In the genomic region with DNA sequence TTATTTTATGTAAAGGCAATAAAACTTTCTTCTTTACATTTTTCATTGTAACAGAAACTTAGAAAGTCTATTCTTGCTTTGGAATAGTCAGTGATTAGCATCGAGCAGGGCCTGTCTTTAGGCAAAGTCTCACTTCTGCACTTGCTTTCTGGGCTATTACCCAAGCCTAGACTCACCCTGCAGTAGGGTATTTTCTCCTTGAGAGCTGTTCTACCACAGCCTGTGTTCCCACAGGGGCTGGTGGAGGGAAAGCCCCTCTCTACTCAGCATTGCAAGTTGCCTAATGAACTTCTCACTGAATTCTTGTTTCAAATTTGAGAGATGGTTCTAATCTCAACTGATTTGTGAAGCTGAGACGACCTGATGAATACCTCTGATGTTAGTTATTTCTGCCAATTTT, we compare ENCODE assay signal across 13 cellular contexts.
DNase-seq lines count a peak whose midpoint lies in the region; ATAC-seq and TF ChIP-seq lines count a peak whose summit lies in the region.
"Had no signal": no experiment of that assay in that cellular context is flagged by ENCODE, and none has a peak within 500 bp of the region (broad histone marks: within the 10 kb centered on the region; RNA-seq: fewer than 3 reads in every experiment).

No MANE protein-coding gene starts in this region.

- no peak overlapping the region for H3K4me3 Mint-ChIP-seq in activated T-cell treated with anti-CD3 and anti-CD28 coated beads, Interleukin-2, amount 50 U/mL, for 72 hours
- H3K4me3 Mint-ChIP-seq in endothelial cell (ENCODE audit: unreplicated experiment) = no peak overlapping the region

- intact Hi-C loops in thyroid gland (cut with DNase I) = no loop called here

- TF ChIP-seq CTCF in thyroid gland (IDR thresholded peaks at IDR 0.05) (no peak), endothelial cell (IDR thresholded peaks at IDR 0.05; ENCODE audit: unreplicated experiment) (no peak)

- H3K4me1 Mint-ChIP-seq in activated T-cell treated with anti-CD3 and anti-CD28 coated beads, Interleukin-2, amount 50 U/mL, for 72 hours (ENCODE audit: low read depth) = no peaks in the 10 kb centered on the region
- H3K4me1 Mint-ChIP-seq in endothelial cell (ENCODE audit: unreplicated experiment) = peaks cover 19% of the 10 kb centered on the region

- H3K36me3 Mint-ChIP-seq in activated T-cell treated with anti-CD3 and anti-CD28 coated beads, Interleukin-2, amount 50 U/mL, for 72 hours (ENCODE audit: insufficient read depth in 2 of 2) = no peaks in the 10 kb centered on the region
- H3K36me3 Mint-ChIP-seq in endothelial cell (ENCODE audit: low read depth, unreplicated experiment) = no peaks in the 10 kb centered on the region

- peaks cover 2 to 4% of the 10 kb centered on the region in 2 donors for H3K9me3 Mint-ChIP-seq in activated T-cell treated with anti-CD3 and anti-CD28 coated beads, Interleukin-2, amount 50 U/mL, for 72 hours
- no peaks in the 10 kb centered on the region for H3K9me3 Mint-ChIP-seq in endothelial cell (ENCODE audit: unreplicated experiment)

- no peaks in the 10 kb centered on the region for H3K36me3 ChIP-seq in thyroid gland
- H3K36me3 ChIP-seq: ascending aorta, heart left ventricle had no signal

- DNase-seq in thyroid gland (no peak), HK-2 (ENCODE audit: unreplicated experiment) (no peak), endothelial cell (ENCODE audit: low spot score) (no peak)
- DNase-seq in activated T-cell treated with anti-CD3 and anti-CD28 coated beads, Interleukin-2, amount 50 U/mL, for 72 hours = no peak
- DNase-seq: activated CD8-positive, alpha-beta memory T cell treated with anti-CD3 and anti-CD28 coated beads, Interleukin-2, amount 50 U/mL, for 4 hours; effector CD8-positive, alpha-beta T cell; heart left ventricle; occipital lobe; stimulated activated CD4-positive, alpha-beta T cell treated with anti-CD3 and anti-CD28 coated beads, Interleukin-15, amount 100 ng/mL, for 24 hours had no signal

- H3K4me3 ChIP-seq in thyroid gland (replicated peaks in 1 of 3) = no peak overlapping the region
- H3K4me3 ChIP-seq: ascending aorta, heart left ventricle had no signal

- no peaks in the 10 kb centered on the region for H3K27me3 Mint-ChIP-seq in activated T-cell treated with anti-CD3 and anti-CD28 coated beads, Interleukin-2, amount 50 U/mL, for 72 hours (ENCODE audit: low read depth)
- H3K27me3 Mint-ChIP-seq in endothelial cell (ENCODE audit: unreplicated experiment) = no peaks in the 10 kb centered on the region

- WGBS in thyroid gland, 2 donors = 79 to 85% methylated on average over 2 of the region's 2 CpGs

- no peak for TF ChIP-seq POLR2A in thyroid gland (IDR thresholded peaks at IDR 0.05)

- peaks cover 3 to 7% of the 10 kb centered on the region in 2 donors for H3K4me1 ChIP-seq in thyroid gland
- H3K4me1 ChIP-seq: ascending aorta, heart left ventricle had no signal

- ATAC-seq in GM19043 (IDR thresholded peaks at IDR 0.05; ENCODE audit: low read depth, unreplicated experiment) (peak; percentile 83), HG02610 (IDR thresholded peaks at IDR 0.05; ENCODE audit: unreplicated experiment) (peak; percentile 99), HG03280 (IDR thresholded peaks at IDR 0.05; ENCODE audit: unreplicated experiment) (peak; percentile 46)
- ATAC-seq in activated T-cell treated with anti-CD3 and anti-CD28 coated beads, Interleukin-2, amount 50 U/mL, for 72 hours (replicated peaks in 1 of 2) = no peak
- ATAC-seq: heart left ventricle had no signal

- H3K27me3 ChIP-seq in thyroid gland = no peaks in the 10 kb centered on the region
- H3K27me3 ChIP-seq: ascending aorta, heart left ventricle had no signal

- no peaks in the 10 kb centered on the region for H3K9me3 ChIP-seq in thyroid gland
- H3K9me3 ChIP-seq: ascending aorta, heart left ventricle had no signal

- H3K27ac ChIP-seq in thyroid gland = no peak overlapping the region
- H3K27ac ChIP-seq: ascending aorta, heart left ventricle had no signal

- no peak overlapping the region for H3K27ac Mint-ChIP-seq in activated T-cell treated with anti-CD3 and anti-CD28 coated beads, Interleukin-2, amount 50 U/mL, for 72 hours
- no peak overlapping the region for H3K27ac Mint-ChIP-seq in endothelial cell (ENCODE audit: unreplicated experiment)

Comparison
In these comparisons a context has a peak if more than half of its experiments do, and no peak if none do; other contexts are left out.
1. ATAC-seq: peak in GM19043 (single experiment), HG02610 (single experiment) and HG03280 (single experiment); none in activated T-cell treated with anti-CD3 and anti-CD28 coated beads, Interleukin-2, amount 50 U/mL, for 72 hours (0 of 2).